In genomic region chr7:65025023-65025422, GRCh38 we compare ENCODE assay signal across 2 cellular contexts.
A peak's percentile ranks its signal among the peaks of the same experiment; 100 is the strongest.
TF ChIP-seq lines count a peak whose summit lies in the region.

No MANE protein-coding gene starts in this region.

TF ChIP-seq in K562, 482 proteins besides CTCF, POLR2A, EP300 and RAD21:
- TF ChIP-seq ZFP36 (IDR thresholded peaks at IDR 0.05; ENCODE audit: low read depth, low read length, partially characterized antibody), result peak; percentile 38

TF ChIP-seq in HepG2, 621 proteins besides CTCF, POLR2A, EP300 and RAD21:
- TF ChIP-seq ZNF430 (CRISPR knock-in tag; IDR thresholded peaks at IDR 0.05), result peak; percentile 94
